Comparison of ENCODE assay signal across 11 cellular contexts in the genomic region with DNA sequence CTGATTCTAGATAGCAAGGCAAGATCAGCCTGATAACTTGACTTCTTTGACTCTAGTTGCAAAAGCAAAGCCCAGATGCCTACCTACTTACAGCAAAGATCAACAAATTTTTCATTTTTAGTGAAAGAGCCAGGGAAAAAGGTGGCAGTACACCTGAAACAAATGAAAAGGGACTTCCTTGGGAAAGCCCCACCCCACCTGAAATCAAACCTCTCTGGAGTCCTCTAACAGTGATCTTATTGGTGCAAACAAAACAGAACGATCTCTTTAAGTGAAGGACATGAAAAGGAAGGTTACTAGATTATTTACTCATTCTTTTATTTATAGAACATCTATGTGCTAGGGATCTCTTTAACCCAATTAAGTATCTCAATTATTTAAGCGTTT. TPM values are rescaled to one million over a fixed set of nuclear protein-coding genes. Genes with fewer than 3 reads are reported as not detected.
A peak's percentile ranks its signal among the peaks of the same experiment; 100 is the strongest.
DNase-seq lines count a peak whose midpoint lies in the region; ATAC-seq and TF ChIP-seq lines count a peak whose summit lies in the region.
"Had no signal": no experiment of that assay in that cellular context is flagged by ENCODE, and none has a peak within 500 bp of the region (broad histone marks: within the 10 kb centered on the region; RNA-seq: fewer than 3 reads in every experiment).

No MANE protein-coding gene starts in this region.

- no peak for TF ChIP-seq CTCF in CD8-positive, alpha-beta T cell (IDR thresholded peaks at IDR 0.05)
- TF ChIP-seq CTCF in mucosa of descending colon (IDR thresholded peaks at IDR 0.05) = no peak

- H3K27ac Mint-ChIP-seq in CD8-positive, alpha-beta T cell = peak overlapping the region; percentile 95

- POLR2A ChIA-PET in CD8-positive, alpha-beta T cell (lab: Charles Lee) = interaction anchor here (1.3 to 5.6 kb wide), 8 partner anchors 11 to 113 kb away, joined by 3 to 43 read pairs (median 6); partner anchors contain the start of gene LRRC63

- H3K9me3 ChIP-seq in CD8-positive, alpha-beta T cell (ENCODE audit: low read length) = no peaks in the 10 kb centered on the region
- H3K9me3 ChIP-seq in KOPT-K1 (ENCODE audit: insufficient read depth, low read length, poor library complexity, severe bottlenecking) (no peaks in the 10 kb centered on the region), mucosa of descending colon (no peaks in the 10 kb centered on the region)

- peaks cover 44% of the 10 kb centered on the region for H3K4me1 ChIP-seq in CD8-positive, alpha-beta T cell (ENCODE audit: insufficient read depth, low read length)
- no peaks in the 10 kb centered on the region for H3K4me1 ChIP-seq in mucosa of descending colon (ENCODE audit: low read depth)

- ATAC-seq in CD8-positive, alpha-beta T cell = no peak
- peak; percentile 5 for ATAC-seq in GM19372 (IDR thresholded peaks at IDR 0.05; ENCODE audit: low read depth, unreplicated experiment)
- ATAC-seq in mucosa of descending colon = no peak

- no peaks in the 10 kb centered on the region for H3K27me3 ChIP-seq in CD8-positive, alpha-beta T cell (ENCODE audit: insufficient read depth, low read length)

- H3K36me3 Mint-ChIP-seq in CD8-positive, alpha-beta T cell = peaks cover 21% of the 10 kb centered on the region

- no peaks in the 10 kb centered on the region for H3K36me3 ChIP-seq in CD8-positive, alpha-beta T cell (ENCODE audit: insufficient read depth, low read length)
- H3K36me3 ChIP-seq in KOPT-K1 (ENCODE audit: insufficient read depth, low read length) (peaks cover 15% of the 10 kb centered on the region), mucosa of descending colon (ENCODE audit: low read depth) (no peaks in the 10 kb centered on the region)

- peak overlapping the region; percentile 71 for H3K4me3 ChIP-seq in CD8-positive, alpha-beta T cell (ENCODE audit: low read depth, low read length)
- no peak overlapping the region for H3K4me3 ChIP-seq in mucosa of descending colon

- CTCF ChIA-PET in CD8-positive, alpha-beta T cell (lab: Charles Lee) = interaction anchor here (0.7 to 6.7 kb wide), 6 partner anchors 11 to 112 kb away, joined by 3 to 49 read pairs (median 8); no protein-coding TSS in a partner anchor

- no peak for DNase-seq in CD8-positive, alpha-beta T cell
- DNase-seq in iPS-NIHi11 (ENCODE audit: low spot score) = peak; percentile 11
- DNase-seq in NCI-H82 treated with DMSO at 0.1 percent for 48 hours (lab: John Stamatoyannopoulos, UW; ENCODE audit: unreplicated experiment) = no peak
- no peak for DNase-seq in stimulated activated CD4-positive, alpha-beta T cell treated with anti-CD3 and anti-CD28 coated beads, Interleukin-4, amount 100 ng/mL, for 24 hours
- no peak for DNase-seq in SK-N-DZ (ENCODE audit: low spot score)
- no peak for DNase-seq in mucosa of descending colon
- DNase-seq: cerebellar nuclear complex, NCI-H2171 had no signal

- peak overlapping the region; percentile 81 for H3K27ac ChIP-seq in CD8-positive, alpha-beta T cell (ENCODE audit: low read depth, low read length)
- H3K27ac ChIP-seq in KOPT-K1 (ENCODE audit: low read depth, low read length, poor library complexity, severe bottlenecking) = peak overlapping the region; percentile 93
- H3K27ac ChIP-seq: VCaP had no signal

- intact Hi-C loops in CD8-positive, alpha-beta T cell (cut with DNase I, micrococcal nuclease) = loop anchor here (1.0 to 10.0 kb wide), 8 partner anchors 10 to 842 kb away; partner anchors contain the start of genes LRCH1 (in 2 of the 2), ZC3H13 (in 2 of the 2) and TPT1 (in 1 of the 2)
- intact Hi-C loops in mucosa of descending colon (cut with DNase I, micrococcal nuclease) = no loop called here

- no peaks in the 10 kb centered on the region for H3K9me3 Mint-ChIP-seq in CD8-positive, alpha-beta T cell

- H3K27me3 Mint-ChIP-seq in CD8-positive, alpha-beta T cell (ENCODE audit: low read depth) = no peaks in the 10 kb centered on the region

- H3K4me3 Mint-ChIP-seq in CD8-positive, alpha-beta T cell = peak overlapping the region; percentile 96

- H3K4me1 Mint-ChIP-seq in CD8-positive, alpha-beta T cell (ENCODE audit: low read depth) = peaks cover 49% of the 10 kb centered on the region

RNA-seq across cellular contexts. Expression of gene LCP1, which starts 0.5 kb away (rescaled TPM):
- 100 to 1,000 TPM; 241 to 252 TPM for total RNA-seq in CD8-positive, alpha-beta T cell
- 7.0 and 7.2 TPM in 2 replicates for polyA plus RNA-seq in SK-N-DZ (2014; cell fraction: cytosol; rRNA removed)
- polyA plus RNA-seq in SK-N-DZ (2014; cell fraction: nucleus; rRNA removed) = 2.6 and 5.3 TPM in 2 replicates
- 10 to 100 TPM; 15.7 to 53.3 (median 35.1) TPM for total RNA-seq in mucosa of descending colon

RNA-seq across cellular contexts. Expression of gene LRRC63, which starts 29.2 kb away (rescaled TPM):
- under 1 TPM; 0.22 to 0.31 TPM for total RNA-seq in CD8-positive, alpha-beta T cell
- 0.54 and 0.90 TPM in 2 replicates for polyA plus RNA-seq in SK-N-DZ (2014; cell fraction: cytosol; rRNA removed)
- polyA plus RNA-seq in SK-N-DZ (2014; cell fraction: nucleus; rRNA removed) = 2.0 and 2.4 TPM in 2 replicates
- total RNA-seq in mucosa of descending colon = not detected

Comparison
In these comparisons a context has a peak if more than half of its experiments do, and no peak if none do; other contexts are left out.
1. RNA of gene LCP1, which starts 0.5 kb away (total RNA-seq): 241 to 252 TPM in CD8-positive, alpha-beta T cell; 15.7 to 53.3 TPM in mucosa of descending colon; every median in the first group is over 4 times any median in the second.
2. intact Hi-C loops: an anchor here in CD8-positive, alpha-beta T cell (1.0 to 10.0 kb wide); none called in mucosa of descending colon.